In the genomic region with DNA sequence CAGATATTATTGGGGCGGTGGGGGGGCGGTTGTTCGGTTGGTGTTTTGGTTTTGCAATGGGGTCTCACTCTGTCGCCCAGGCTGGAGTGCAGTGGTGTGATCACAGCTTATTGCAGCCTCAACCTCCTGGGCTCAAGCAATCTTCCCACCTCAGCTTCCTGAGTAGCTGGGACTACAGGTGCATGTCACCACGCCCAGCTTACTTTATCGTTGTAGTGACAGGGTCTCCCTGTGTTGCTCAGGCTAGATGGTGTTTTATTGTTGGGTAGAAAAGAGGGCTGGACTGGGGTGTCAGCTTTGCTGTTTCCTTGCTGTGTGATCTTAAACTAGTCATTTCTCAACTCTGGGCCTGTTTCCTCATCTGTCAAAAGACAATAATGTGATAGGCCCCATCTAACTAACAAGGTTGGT, we compare ENCODE assay signal across 1 cellular context.
TF ChIP-seq lines count a peak whose summit lies in the region.

No MANE protein-coding gene starts in this region.

TF ChIP-seq in IMR-90, 13 proteins besides CTCF, POLR2A, EP300 and RAD21 (continued from another document):
- TF ChIP-seq, protein P1, sequence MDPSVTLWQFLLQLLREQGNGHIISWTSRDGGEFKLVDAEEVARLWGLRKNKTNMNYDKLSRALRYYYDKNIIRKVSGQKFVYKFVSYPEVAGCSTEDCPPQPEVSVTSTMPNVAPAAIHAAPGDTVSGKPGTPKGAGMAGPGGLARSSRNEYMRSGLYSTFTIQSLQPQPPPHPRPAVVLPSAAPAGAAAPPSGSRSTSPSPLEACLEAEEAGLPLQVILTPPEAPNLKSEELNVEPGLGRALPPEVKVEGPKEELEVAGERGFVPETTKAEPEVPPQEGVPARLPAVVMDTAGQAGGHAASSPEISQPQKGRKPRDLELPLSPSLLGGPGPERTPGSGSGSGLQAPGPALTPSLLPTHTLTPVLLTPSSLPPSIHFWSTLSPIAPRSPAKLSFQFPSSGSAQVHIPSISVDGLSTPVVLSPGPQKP (IDR thresholded peaks at IDR 0.05; ENCODE audit: borderline replicate concordance, low read depth, low read length), result no peak
- TF ChIP-seq FOS (IDR thresholded peaks at IDR 0.05; ENCODE audit: low read depth, low read length) (no peak), BHLHE40 (IDR thresholded peaks at IDR 0.05; ENCODE audit: low read depth, low read length) (no peak), USF2 (IDR thresholded peaks at IDR 0.05; ENCODE audit: low read depth, low read length) (no peak), NFE2L2 (IDR thresholded peaks at IDR 0.05; ENCODE audit: low read depth, low read length) (no peak), RCOR1 (IDR thresholded peaks at IDR 0.05; ENCODE audit: insufficient replicate concordance, low read length) (no peak), CHD1 (IDR thresholded peaks at IDR 0.05; ENCODE audit: low read depth, low read length) (no peak)
